16 cellular contexts compared by ENCODE assay signal in genomic region chr21:45262616-45263015, GRCh38. TPM values are rescaled to one million over a fixed set of nuclear protein-coding genes. Genes with fewer than 3 reads are reported as not detected.
DNase-seq lines count a peak whose midpoint lies in the region; ATAC-seq and TF ChIP-seq lines count a peak whose summit lies in the region.
"Had no signal": no experiment of that assay in that cellular context is flagged by ENCODE, and none has a peak within 500 bp of the region (broad histone marks: within the 10 kb centered on the region; RNA-seq: fewer than 3 reads in every experiment).

No MANE protein-coding gene starts in this region.

- ATAC-seq in right cardiac atrium: no peak
- no peak for ATAC-seq in left cardiac atrium
- ATAC-seq in left lung: peak; percentile 17
- peak; percentile 58 for ATAC-seq in upper lobe of right lung
- no peak for ATAC-seq in GM21528 (IDR thresholded peaks at IDR 0.05; ENCODE audit: low FRiP score, unreplicated experiment)
- no peak for ATAC-seq in HG03439 (IDR thresholded peaks at IDR 0.05; ENCODE audit: unreplicated experiment)
- ATAC-seq: stimulated activated naive CD8-positive, alpha-beta T cell treated with anti-CD3 and anti-CD28 coated beads, Interleukin-15, amount 100 ng/mL, for 72 hours had no signal

- H3K4me3 ChIP-seq in right cardiac atrium (ENCODE audit: low read length): no peak overlapping the region
- peak overlapping the region in 1 of 4 donors; percentile 36 for H3K4me3 ChIP-seq in Peyer's patch
- H3K4me3 ChIP-seq in left lung: no peak overlapping the region
- no peak overlapping the region for H3K4me3 ChIP-seq in upper lobe of right lung
- H3K4me3 ChIP-seq: esophagus squamous epithelium, HAP-1, lung had no signal

- peak in 2 of 3 donors; percentile 6 to 40 for DNase-seq in right cardiac atrium
- no peak for DNase-seq in left cardiac atrium
- peak; percentile 19 to 87 (median 80) for DNase-seq in Peyer's patch
- DNase-seq in left lung: peak; percentile 28 to 73
- peak; percentile 73 for DNase-seq in upper lobe of right lung
- no peak for DNase-seq in iPS-NIHi7 (ENCODE audit: extremely low spot score)
- DNase-seq: esophagus squamous epithelium, hypothalamus, KG1, NCI-H1694, T-helper 1 cell had no signal

- TF ChIP-seq POLR2A in Peyer's patch (IDR thresholded peaks at IDR 0.05): peak in 1 of 2 donors; percentile 40

- H3K9me3 ChIP-seq in right cardiac atrium (ENCODE audit: control insufficient read depth, low read length) (no peaks in the 10 kb centered on the region), Peyer's patch (no peaks in the 10 kb centered on the region), left lung (no peaks in the 10 kb centered on the region), upper lobe of right lung (no peaks in the 10 kb centered on the region)
- H3K9me3 ChIP-seq: esophagus squamous epithelium, HAP-1 had no signal

- no peaks in the 10 kb centered on the region for H3K27me3 ChIP-seq in right cardiac atrium (ENCODE audit: control insufficient read depth, insufficient read depth)
- no peaks in the 10 kb centered on the region for H3K27me3 ChIP-seq in Peyer's patch
- peaks cover 0 to 12% of the 10 kb centered on the region in 2 donors for H3K27me3 ChIP-seq in left lung
- no peaks in the 10 kb centered on the region for H3K27me3 ChIP-seq in upper lobe of right lung

- intact Hi-C loops in right cardiac atrium (cut with DNase I) (no loop called here), left cardiac atrium (cut with DNase I) (no loop called here), left lung (cut with DNase I) (loop anchor here in 1 of 2 donors (10.0 kb wide), 1 partner anchor 78 kb away; no protein-coding TSS in a partner anchor), upper lobe of right lung (cut with DNase I) (no loop called here)

- H3K36me3 ChIP-seq in Peyer's patch (peaks cover 0 to 44% (median 0%) of the 10 kb centered on the region in 3 donors), left lung (peaks cover 0 to 51% of the 10 kb centered on the region in 2 donors), upper lobe of right lung (peaks cover 44% of the 10 kb centered on the region)

- H3K4me1 ChIP-seq in right cardiac atrium (ENCODE audit: control insufficient read depth, insufficient read depth, low read length): no peaks in the 10 kb centered on the region
- no peaks in the 10 kb centered on the region for H3K4me1 ChIP-seq in Peyer's patch
- no peaks in the 10 kb centered on the region for H3K4me1 ChIP-seq in left lung
- H3K4me1 ChIP-seq in upper lobe of right lung: no peaks in the 10 kb centered on the region
- H3K4me1 ChIP-seq: esophagus squamous epithelium, HAP-1 had no signal

- no peak overlapping the region for H3K27ac ChIP-seq in right cardiac atrium (ENCODE audit: low read length)
- peak overlapping the region in 2 of 4 donors; percentile 17 to 80 for H3K27ac ChIP-seq in Peyer's patch
- H3K27ac ChIP-seq in left lung: no peak overlapping the region
- no peak overlapping the region for H3K27ac ChIP-seq in upper lobe of right lung
- H3K27ac ChIP-seq: esophagus squamous epithelium had no signal

- 87% methylated on average over 11 of the region's 11 CpGs for WGBS in right cardiac atrium

- TF ChIP-seq CTCF in Peyer's patch (IDR thresholded peaks at IDR 0.05): no peak
- TF ChIP-seq CTCF in left lung (IDR thresholded peaks at IDR 0.05): no peak
- no peak for TF ChIP-seq CTCF in upper lobe of right lung (IDR thresholded peaks at IDR 0.05)

RNA-seq across cellular contexts. Expression of gene POFUT2, which starts 25.1 kb away (rescaled TPM):
- total RNA-seq in right cardiac atrium (10 to 100 TPM; 16.0 to 20.3 (median 19.1) TPM), left cardiac atrium (10 to 100 TPM; 18.1 to 20.3 TPM), Peyer's patch (10 to 100 TPM; 25.6 to 76.4 (median 47.6) TPM), left lung (10 to 100 TPM; 31.6 to 35.1 TPM), upper lobe of right lung (29.0 TPM)
- polyA plus RNA-seq in right cardiac atrium: 14.1 TPM

Comparison
In these comparisons a context has a peak if more than half of its experiments do, and no peak if none do; other contexts are left out.
1. DNase-seq: peak in right cardiac atrium (2 of 3), Peyer's patch (3 of 3), left lung (2 of 2) and upper lobe of right lung (single experiment); none in left cardiac atrium (single experiment) and iPS-NIHi7 (single experiment).
2. ATAC-seq: peak in left lung (single experiment) and upper lobe of right lung (single experiment); none in right cardiac atrium (0 of 2), left cardiac atrium (0 of 2), GM21528 (single experiment) and HG03439 (single experiment).